In genomic region chr6:44038543-44039065, GRCh38 we compare ENCODE assay signal across 20 cellular contexts.
DNase-seq lines count a peak whose midpoint lies in the region; ATAC-seq, FAIRE-seq and TF ChIP-seq lines count a peak whose summit lies in the region.
"Had no signal": no experiment of that assay in that cellular context is flagged by ENCODE, and none has a peak within 500 bp of the region (broad histone marks: within the 10 kb centered on the region; RNA-seq: fewer than 3 reads in every experiment).

No MANE protein-coding gene starts in this region.

- TF ChIP-seq RAD21 in H1 (IDR thresholded peaks at IDR 0.05 in 1 of 2, conservative IDR thresholded peaks at IDR 0.05 in 1 of 2; ENCODE audit: low read depth in 2 of 2, low read length in 2 of 2): no peak

- POLR2A ChIA-PET in RWPE1 (lab: Yijun Ruan, JAX; ENCODE audit: low non-redundant PET): no interaction called here
- POLR2A ChIA-PET in H1 (lab: Charles Lee; ENCODE audit: partially characterized antibody): interaction anchor here (1.8 to 6.3 kb wide), 2 partner anchors 11 to 15 kb away, joined by 4 to 35 read pairs; no protein-coding TSS in a partner anchor

- no peak for TF ChIP-seq EP300 in H1 (IDR thresholded peaks at IDR 0.05; ENCODE audit: borderline replicate concordance in 1 of 2, low read depth in 2 of 2, low read length in 2 of 2)

- FAIRE-seq in H1 (lab: Jason Lieb, UNC): no peak
- FAIRE-seq: G401.6, GM12892 had no signal

- peak overlapping the region; percentile 40 for H3K4ac ChIP-seq in H1 (replicated peaks; ENCODE audit: insufficient read length, low read depth, low read length)

- TF ChIP-seq CTCF in RWPE1 (conservative IDR thresholded peaks at IDR 0.05; ENCODE audit: low read depth): no peak
- TF ChIP-seq CTCF in H1 (IDR thresholded peaks at IDR 0.05; ENCODE audit: control extremely low read depth in 1 of 3, insufficient read depth in 1 of 3, low read depth in 1 of 3, low read length in 3 of 3): no peak
- no peak for TF ChIP-seq CTCF in osteoblast (IDR thresholded peaks at IDR 0.05; ENCODE audit: extremely low read depth, low read depth, low read length)
- no peak for TF ChIP-seq CTCF in mucosa of descending colon (IDR thresholded peaks at IDR 0.05)

- H3K9ac ChIP-seq in H1 (replicated peaks in 1 of 4; ENCODE audit: extremely low read depth in 1 of 4, low read depth in 3 of 4, low read length in 3 of 4): no peak overlapping the region

- H4K5ac ChIP-seq in H1 (ENCODE audit: insufficient read length, low read depth, low read length): no peak overlapping the region

- H2BK12ac ChIP-seq in H1 (ENCODE audit: low read depth, low read length): peak overlapping the region; percentile 18; the same call in 1 of the 2 replicates

- no peak overlapping the region for H2BK15ac ChIP-seq in H1 (ENCODE audit: low read length)

- H3K4me2 ChIP-seq in H1 (ENCODE audit: insufficient read depth in 1 of 2, low read depth in 2 of 2, low read length in 2 of 2): no peak overlapping the region
- no peak overlapping the region for H3K4me2 ChIP-seq in osteoblast (ENCODE audit: insufficient read depth, low read length)

- WGBS in H1 (ENCODE audit: extremely low coverage in 1 of 2, insufficient coverage in 1 of 2, insufficient read length in 1 of 2, insufficient replicate concordance in 2 of 2, low coverage in 1 of 2, low lambda C conversion rate in 2 of 2, missing lambda C conversion rate in 1 of 2), 2 experiments: 78% methylated on average over 4 of the region's 4 CpGs; no CpG with 5 or more reads in 1 of the 2 experiments

- no peak overlapping the region for H2AFZ ChIP-seq in H1 (ENCODE audit: low read length)
- no peak overlapping the region for H2AFZ ChIP-seq in osteoblast (ENCODE audit: low read length)

- H3K27me3 ChIP-seq in H1 (replicated peaks in 1 of 4; ENCODE audit: control insufficient read depth in 3 of 4, extremely low read depth in 1 of 4, insufficient read depth in 3 of 4, low read length in 3 of 4) (no peaks in the 10 kb centered on the region), osteoblast (ENCODE audit: insufficient read depth, low read length) (no peaks in the 10 kb centered on the region)

- H2BK120ac ChIP-seq in H1 (replicated peaks; ENCODE audit: low read depth, low read length): no peak overlapping the region

- no peaks in the 10 kb centered on the region for H3K23me2 ChIP-seq in H1 (ENCODE audit: low read depth, low read length)

- ATAC-seq in mucosa of descending colon (no peak), HG03460 (IDR thresholded peaks at IDR 0.05; ENCODE audit: unreplicated experiment) (no peak)
- ATAC-seq: Panc1 had no signal

- no peak overlapping the region for H4K8ac ChIP-seq in H1 (ENCODE audit: extremely low read depth, insufficient read depth, low read length)

- H3K27ac ChIP-seq in RWPE1 (peak overlapping the region; percentile 38), H1 (ENCODE audit: low read depth, low read length) (no peak overlapping the region), osteoblast (ENCODE audit: low read depth, low read length) (no peak overlapping the region)

- H2BK20ac ChIP-seq in H1 (ENCODE audit: low read length): no peak overlapping the region

- H4K91ac ChIP-seq in H1 (replicated peaks; ENCODE audit: insufficient read length, low read length): no peak overlapping the region

- H3K4me3 ChIP-seq in H1 (ENCODE audit: extremely low read depth in 1 of 4, insufficient read depth in 2 of 4, low read depth in 3 of 4, low read length in 4 of 4) (no peak overlapping the region), osteoblast (ENCODE audit: insufficient read depth, low read length) (no peak overlapping the region), mucosa of descending colon (no peak overlapping the region)

- no peak overlapping the region for H3K14ac ChIP-seq in H1 (ENCODE audit: insufficient read length)

- H3K4me1 ChIP-seq in H1 (replicated peaks in 1 of 4; ENCODE audit: control insufficient read depth in 3 of 4, insufficient read depth in 4 of 4, low read length in 3 of 4) (peaks cover 9 to 26% (median 13%) of the 10 kb centered on the region in 4 experiments), osteoblast (ENCODE audit: insufficient read depth, low read length) (peaks cover 57% of the 10 kb centered on the region), mucosa of descending colon (ENCODE audit: low read depth) (no peaks in the 10 kb centered on the region)

- H3K18ac ChIP-seq in H1 (ENCODE audit: extremely low read depth, low read length): no peak overlapping the region

- 0 out of 2 replicates have a peak overlapping the region, but pooled peaks have one; percentile 6 for H2BK5ac ChIP-seq in H1 (ENCODE audit: low read depth, low read length)

- no peak overlapping the region for H3K23ac ChIP-seq in H1 (ENCODE audit: insufficient read length)

- H3K56ac ChIP-seq in H1 (replicated peaks; ENCODE audit: insufficient read length, low read depth, low read length): no peak overlapping the region

- TF ChIP-seq POLR2A in H1 (IDR thresholded peaks at IDR 0.05; ENCODE audit: control extremely low read depth in 1 of 2, low read depth in 2 of 2, low read length in 2 of 2): no peak

- no peaks in the 10 kb centered on the region for H3K79me1 ChIP-seq in H1 (ENCODE audit: low read depth, low read length)

- H3K79me2 ChIP-seq in H1 (ENCODE audit: control insufficient read depth in 1 of 2, insufficient read depth in 2 of 2, low read length in 2 of 2): no peaks in the 10 kb centered on the region
- no peaks in the 10 kb centered on the region for H3K79me2 ChIP-seq in osteoblast (ENCODE audit: insufficient read depth, low read length)

- DNase-seq in Daoy (ENCODE audit: low read depth) (peak; percentile 8), RWPE1 (ENCODE audit: low spot score) (no peak), H1 (ENCODE audit: low read depth in 1 of 2, low spot score in 2 of 2) (no peak), osteoblast (ENCODE audit: insufficient read length, low spot score, missing footprints) (peak; percentile 42), midbrain (lab: John Stamatoyannopoulos, UW) (no peak), mucosa of descending colon (no peak)
- DNase-seq: COR-L47, DMS53, GOT3, MM.1S, NCI-H1105 treated with DMSO at 0.1 percent for 48 hours, NCI-H187 treated with DMSO at 0.1 percent for 48 hours, NCI-H2171, NCI-H446 treated with DMSO at 0.1 percent for 48 hours, NCI-H774, SHP77 treated with DMSO at 0.1 percent for 48 hours had no signal

- no peaks in the 10 kb centered on the region for H3K36me3 ChIP-seq in H1 (ENCODE audit: control insufficient read depth in 2 of 4, insufficient read depth in 4 of 4, low read length in 3 of 4)
- no peaks in the 10 kb centered on the region for H3K36me3 ChIP-seq in osteoblast (ENCODE audit: insufficient read depth, low read length)
- H3K36me3 ChIP-seq in mucosa of descending colon (ENCODE audit: low read depth): no peaks in the 10 kb centered on the region

- H3K9me3 ChIP-seq in H1 (ENCODE audit: insufficient read depth in 2 of 2, low read depth in 1 of 2, low read length in 1 of 2) (no peaks in the 10 kb centered on the region), osteoblast (ENCODE audit: low read depth, low read length) (no peaks in the 10 kb centered on the region), mucosa of descending colon (no peaks in the 10 kb centered on the region)

- intact Hi-C loops in mucosa of descending colon (cut with DNase I, micrococcal nuclease): no loop called here

- CTCF ChIA-PET in RWPE1 (lab: Yijun Ruan, JAX): no interaction called here
- CTCF ChIA-PET in H1 (lab: Charles Lee; ENCODE audit: partially characterized antibody): interaction anchor here (0.7 to 3.1 kb wide), 8 partner anchors 14 to 277 kb away, joined by 3 to 19 read pairs (median 4); no protein-coding TSS in a partner anchor

- H4K20me1 ChIP-seq in H1 (replicated peaks in 1 of 2; ENCODE audit: control insufficient read depth in 1 of 2, insufficient read depth in 2 of 2, low read length in 2 of 2) (no peaks in the 10 kb centered on the region), osteoblast (ENCODE audit: insufficient read depth, low read length) (no peaks in the 10 kb centered on the region)

- H2AK5ac ChIP-seq in H1 (ENCODE audit: low read depth, low read length): no peak overlapping the region

TF ChIP-seq in H1, 55 proteins besides CTCF, POLR2A, EP300 and RAD21:
- TF ChIP-seq SRF (IDR thresholded peaks at IDR 0.05; ENCODE audit: low read depth, low read length) (no peak), JUND (IDR thresholded peaks at IDR 0.05; ENCODE audit: low read length) (no peak), KDM4A (IDR thresholded peaks at IDR 0.05; ENCODE audit: low read depth, low read length, severe bottlenecking) (no peak), RXRA (IDR thresholded peaks at IDR 0.05; ENCODE audit: insufficient read depth, low read depth, low read length) (no peak), PHF8 (conservative IDR thresholded peaks at IDR 0.05; ENCODE audit: low read depth, low read length) (no peak), EZH2 (IDR thresholded peaks at IDR 0.05; ENCODE audit: low read depth, low read length, severe bottlenecking) (no peak), HDAC6 (IDR thresholded peaks at IDR 0.05; ENCODE audit: low read depth, low read length) (no peak), BACH1 (IDR thresholded peaks at IDR 0.05; ENCODE audit: low read length) (no peak), KDM1A (IDR thresholded peaks at IDR 0.05; ENCODE audit: borderline replicate concordance, low read length) (peak; percentile 81)

Comparison
In these comparisons a context has a peak if more than half of its experiments do, and no peak if none do; other contexts are left out.
1. DNase-seq: peak in Daoy (single experiment) and osteoblast (single experiment); none in RWPE1 (single experiment), H1 (0 of 2), midbrain (single experiment) and mucosa of descending colon (0 of 3).